Comparison of ENCODE assay signal across 10 cellular contexts in the genomic region with DNA sequence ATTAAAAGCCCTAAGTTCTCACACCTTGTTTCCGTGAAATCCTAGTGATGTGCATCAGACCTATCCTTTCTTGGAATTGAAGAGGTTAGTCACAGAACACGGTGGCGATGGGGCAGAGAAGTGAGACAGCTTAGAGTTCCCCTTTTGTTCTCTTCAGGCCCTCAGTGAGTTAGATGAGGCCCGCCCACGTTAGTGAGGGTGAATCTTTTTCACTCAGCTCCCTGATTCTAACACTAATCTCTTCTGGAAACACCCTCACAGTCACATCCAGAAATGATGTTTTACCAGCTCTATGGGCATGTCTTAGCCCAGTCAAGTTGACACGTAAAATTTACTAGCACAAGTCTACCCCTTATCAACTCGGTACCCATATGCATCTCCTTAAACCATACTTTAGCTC.
A peak's percentile ranks its signal among the peaks of the same experiment; 100 is the strongest.
DNase-seq lines count a peak whose midpoint lies in the region; ATAC-seq and TF ChIP-seq lines count a peak whose summit lies in the region.
"Had no signal": no experiment of that assay in that cellular context is flagged by ENCODE, and none has a peak within 500 bp of the region (broad histone marks: within the 10 kb centered on the region; RNA-seq: fewer than 3 reads in every experiment).

No MANE protein-coding gene starts in this region.

- no peak overlapping the region for H3K4me3 Mint-ChIP-seq in effector memory CD8-positive, alpha-beta T cell

- BruUV-seq in mammary epithelial cell (replicated peaks; lab: Mats Ljungman, UMichigan) = no TSS peak

- no peaks in the 10 kb centered on the region for H3K9me3 ChIP-seq in mammary epithelial cell (replicated peaks; ENCODE audit: insufficient read depth, low read length)

- 76% methylated on average over 7 of the region's 7 CpGs for WGBS in mammary epithelial cell (ENCODE audit: low coverage, missing lambda C conversion rate)

- intact Hi-C loops in mammary epithelial cell (cut with micrococcal nuclease) = no loop called here

- peak; percentile 17 for DNase-seq in GM13976 (ENCODE audit: low spot score)
- peak; percentile 5 for DNase-seq in left kidney (ENCODE audit: low read depth, low spot score)
- no peak for DNase-seq in effector memory CD8-positive, alpha-beta T cell
- no peak for DNase-seq in mammary epithelial cell
- DNase-seq in A172 (ENCODE audit: low spot score) = no peak
- no peak for DNase-seq in NCI-H345 treated with DMSO at 0.1 percent for 48 hours (lab: John Stamatoyannopoulos, UW; ENCODE audit: unreplicated experiment)
- DNase-seq: GOT3 had no signal

- H3K36me3 ChIP-seq in mammary epithelial cell (ENCODE audit: insufficient read depth, low read length) = no peaks in the 10 kb centered on the region

- H3K36me3 Mint-ChIP-seq in effector memory CD8-positive, alpha-beta T cell (ENCODE audit: insufficient read depth) = no peaks in the 10 kb centered on the region

- H3K4me2 ChIP-seq in mammary epithelial cell (ENCODE audit: insufficient read depth, low read depth, low read length) = no peak overlapping the region

- no peak overlapping the region for H3K27ac Mint-ChIP-seq in effector memory CD8-positive, alpha-beta T cell

- H3K27ac ChIP-seq in mammary epithelial cell (ENCODE audit: insufficient read depth, low read depth, low read length) = no peak overlapping the region

- peaks cover 0 to 7% of the 10 kb centered on the region in 2 donors for H3K9me3 Mint-ChIP-seq in effector memory CD8-positive, alpha-beta T cell

- H3K4me3 ChIP-seq in mammary epithelial cell (replicated peaks in 1 of 3; ENCODE audit: insufficient read depth in 1 of 3, low read depth in 2 of 3, low read length in 3 of 3) = no peak overlapping the region
- H3K4me3 ChIP-seq: lung had no signal

- TF ChIP-seq CTCF in GM13976 (IDR thresholded peaks at IDR 0.05; ENCODE audit: borderline replicate concordance, control extremely low read depth, extremely low read depth, insufficient read depth, missing control alignments) = no peak
- no peak for TF ChIP-seq CTCF in mammary epithelial cell (conservative IDR thresholded peaks at IDR 0.05 in 1 of 2, IDR thresholded peaks at IDR 0.05 in 1 of 2; ENCODE audit: extremely low read depth in 1 of 2, insufficient read depth in 1 of 2, low read depth in 1 of 2, low read length in 2 of 2)

- H3K4me1 ChIP-seq in mammary epithelial cell (ENCODE audit: insufficient read depth, low read length) = no peaks in the 10 kb centered on the region

- no peak overlapping the region for H2AFZ ChIP-seq in mammary epithelial cell (ENCODE audit: low read depth, low read length)

- H4K20me1 ChIP-seq in mammary epithelial cell (ENCODE audit: insufficient read depth, low read length) = no peaks in the 10 kb centered on the region

- H3K9ac ChIP-seq in mammary epithelial cell (ENCODE audit: insufficient read depth, low read length) = no peak overlapping the region

- peak; percentile 98 for ATAC-seq in GM21360 (IDR thresholded peaks at IDR 0.05; ENCODE audit: unreplicated experiment)
- peak; percentile 90 for ATAC-seq in HG03342 (IDR thresholded peaks at IDR 0.05; ENCODE audit: unreplicated experiment)
- ATAC-seq in effector memory CD8-positive, alpha-beta T cell (replicated peaks) = no peak

- in situ Hi-C loops in GM13976 (cut with MboI; ENCODE audit: low sequenced_read_pairs, unreplicated experiment) (no loop called here), mammary epithelial cell (cut with MboI; ENCODE audit: low sequenced_read_pairs in 2 of 2) (no loop called here)

- CTCF ChIA-PET in mammary epithelial cell (lab: Charles Lee; ENCODE audit: low non-redundant PET) = no interaction called here

- dilution Hi-C loops in mammary epithelial cell (cut with HindIII; ENCODE audit: low sequenced_read_pairs) = no loop called here

- no peaks in the 10 kb centered on the region for H3K27me3 ChIP-seq in mammary epithelial cell (ENCODE audit: insufficient read depth, low read length)

- H3K27me3 Mint-ChIP-seq in effector memory CD8-positive, alpha-beta T cell = no peaks in the 10 kb centered on the region

- H3K4me1 Mint-ChIP-seq in effector memory CD8-positive, alpha-beta T cell (ENCODE audit: low read depth in 2 of 2) = no peaks in the 10 kb centered on the region

- no peaks in the 10 kb centered on the region for H3K79me2 ChIP-seq in mammary epithelial cell (ENCODE audit: insufficient read depth, low read length)

Comparison
In these comparisons a context has a peak if more than half of its experiments do, and no peak if none do; other contexts are left out.
1. DNase-seq: peak in GM13976 (single experiment) and left kidney (single experiment); none in effector memory CD8-positive, alpha-beta T cell (0 of 3), mammary epithelial cell (single experiment), A172 (single experiment) and NCI-H345 treated with DMSO at 0.1 percent for 48 hours (single experiment).